Comparison of ENCODE assay signal across 10 cellular contexts in the genomic region with DNA sequence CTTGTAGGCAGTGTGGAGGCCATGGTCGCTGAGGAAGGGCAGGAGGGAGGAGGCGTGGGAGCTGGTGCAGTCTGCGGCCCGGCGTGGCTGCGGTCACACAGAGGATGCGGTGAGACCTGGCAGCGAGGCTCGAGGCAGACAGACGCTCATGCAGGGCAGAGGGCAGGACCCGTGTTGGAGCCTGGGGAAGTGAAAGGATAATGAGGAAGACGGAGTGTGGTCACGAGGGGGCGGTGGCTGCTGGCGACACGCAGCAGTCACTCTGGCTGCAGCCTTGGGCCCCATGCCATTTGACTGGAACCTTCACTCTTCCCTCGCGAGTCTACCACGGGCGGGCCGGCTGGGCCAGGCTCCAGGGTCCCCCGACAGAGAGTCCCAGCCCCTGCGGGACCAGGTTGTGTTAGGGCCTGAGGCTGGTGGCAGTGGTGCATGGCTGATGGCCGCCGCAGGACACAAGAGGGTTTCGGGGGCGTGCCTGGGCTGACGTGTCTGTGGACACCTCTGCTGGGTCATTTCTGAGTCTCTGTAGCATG.
DNase-seq lines count a peak whose midpoint lies in the region; ATAC-seq and TF ChIP-seq lines count a peak whose summit lies in the region.
"Had no signal": no experiment of that assay in that cellular context is flagged by ENCODE, and none has a peak within 500 bp of the region (broad histone marks: within the 10 kb centered on the region; RNA-seq: fewer than 3 reads in every experiment).

No MANE protein-coding gene starts in this region.

- no peak for DNase-seq in activated T-cell treated with anti-CD3 and anti-CD28 coated beads, Interleukin-2, amount 50 U/mL, for 4 hours
- DNase-seq in activated T-cell treated with anti-CD3 and anti-CD28 coated beads for 4 hours (no peak), SKM-1 (lab: John Stamatoyannopoulos, UW; ENCODE audit: unreplicated experiment) (peak; percentile 99), right cardiac atrium (peak; percentile 75 to 89 (median 88)), tibial nerve (ENCODE audit: low spot score in 2 of 2) (peak; percentile 43 to 66), T-helper 9 cell (no peak), omental fat pad (ENCODE audit: low spot score) (no peak)
- DNase-seq: NCI-H1048 had no signal

- peak overlapping the region; percentile 2 for H3K4me3 Mint-ChIP-seq in activated T-cell treated with anti-CD3 and anti-CD28 coated beads, Interleukin-2, amount 50 U/mL, for 4 hours

- no peak overlapping the region for H3K27ac ChIP-seq in right cardiac atrium (ENCODE audit: low read length)
- H3K27ac ChIP-seq in tibial nerve: no peak overlapping the region
- H3K27ac ChIP-seq: prostate gland had no signal

- peaks cover 13% of the 10 kb centered on the region for H3K27me3 Mint-ChIP-seq in activated T-cell treated with anti-CD3 and anti-CD28 coated beads, Interleukin-2, amount 50 U/mL, for 4 hours (ENCODE audit: low read depth)

- intact Hi-C loops in right cardiac atrium (cut with DNase I): no loop called here

- H3K4me1 ChIP-seq in right cardiac atrium (ENCODE audit: control insufficient read depth, insufficient read depth, low read length) (peaks cover 5% of the 10 kb centered on the region), tibial nerve (peaks cover 0 to 45% (median 28%) of the 10 kb centered on the region in 4 donors)

- ATAC-seq in activated T-cell treated with anti-CD3 and anti-CD28 coated beads, Interleukin-2, amount 50 U/mL, for 4 hours: no peak
- ATAC-seq in right cardiac atrium (peak; percentile 49 to 52), HG03280 (IDR thresholded peaks at IDR 0.05; ENCODE audit: unreplicated experiment) (no peak), omental fat pad (ENCODE audit: low FRiP score) (no peak)

- TF ChIP-seq CTCF in tibial nerve (IDR thresholded peaks at IDR 0.05) (no peak), omental fat pad (IDR thresholded peaks at IDR 0.05) (no peak)

- no peak for TF ChIP-seq POLR2A in tibial nerve (IDR thresholded peaks at IDR 0.05)

- no peaks in the 10 kb centered on the region for H3K9me3 Mint-ChIP-seq in activated T-cell treated with anti-CD3 and anti-CD28 coated beads, Interleukin-2, amount 50 U/mL, for 4 hours

- H3K4me1 Mint-ChIP-seq in activated T-cell treated with anti-CD3 and anti-CD28 coated beads, Interleukin-2, amount 50 U/mL, for 4 hours (ENCODE audit: low read depth): peaks cover 36% of the 10 kb centered on the region

- WGBS in right cardiac atrium: 61% methylated on average over 28 of the region's 28 CpGs
- WGBS in tibial nerve, 2 donors: 45 to 61% methylated on average over 21 to 28 of the region's 28 CpGs

- peaks cover 0 to 16% (median 0%) of the 10 kb centered on the region in 3 donors for H3K36me3 ChIP-seq in tibial nerve
- H3K36me3 ChIP-seq: prostate gland had no signal

- peaks cover 2% of the 10 kb centered on the region for H3K36me3 Mint-ChIP-seq in activated T-cell treated with anti-CD3 and anti-CD28 coated beads, Interleukin-2, amount 50 U/mL, for 4 hours (ENCODE audit: insufficient read depth)

- no peaks in the 10 kb centered on the region for H3K27me3 ChIP-seq in right cardiac atrium (ENCODE audit: control insufficient read depth, insufficient read depth)
- no peaks in the 10 kb centered on the region for H3K27me3 ChIP-seq in tibial nerve

- peak in 1 of 2 donors; percentile 62 for TF ChIP-seq EP300 in tibial nerve (IDR thresholded peaks at IDR 0.05)

- H3K9me3 ChIP-seq in right cardiac atrium (ENCODE audit: control insufficient read depth, low read length): no peaks in the 10 kb centered on the region
- no peaks in the 10 kb centered on the region for H3K9me3 ChIP-seq in tibial nerve
- H3K9me3 ChIP-seq: prostate gland had no signal

- H3K4me3 ChIP-seq in right cardiac atrium (ENCODE audit: low read length) (no peak overlapping the region), tibial nerve (no peak overlapping the region)
- H3K4me3 ChIP-seq: prostate gland had no signal

Comparison
In these comparisons a context has a peak if more than half of its experiments do, and no peak if none do; other contexts are left out.
1. ATAC-seq: peak in right cardiac atrium (2 of 2); none in activated T-cell treated with anti-CD3 and anti-CD28 coated beads, Interleukin-2, amount 50 U/mL, for 4 hours (0 of 2), HG03280 (single experiment) and omental fat pad (single experiment).
2. DNase-seq: peak in SKM-1 (single experiment), right cardiac atrium (3 of 3) and tibial nerve (2 of 2); none in activated T-cell treated with anti-CD3 and anti-CD28 coated beads, Interleukin-2, amount 50 U/mL, for 4 hours (single experiment), activated T-cell treated with anti-CD3 and anti-CD28 coated beads for 4 hours (single experiment), T-helper 9 cell (single experiment) and omental fat pad (single experiment).